In the genomic region with DNA sequence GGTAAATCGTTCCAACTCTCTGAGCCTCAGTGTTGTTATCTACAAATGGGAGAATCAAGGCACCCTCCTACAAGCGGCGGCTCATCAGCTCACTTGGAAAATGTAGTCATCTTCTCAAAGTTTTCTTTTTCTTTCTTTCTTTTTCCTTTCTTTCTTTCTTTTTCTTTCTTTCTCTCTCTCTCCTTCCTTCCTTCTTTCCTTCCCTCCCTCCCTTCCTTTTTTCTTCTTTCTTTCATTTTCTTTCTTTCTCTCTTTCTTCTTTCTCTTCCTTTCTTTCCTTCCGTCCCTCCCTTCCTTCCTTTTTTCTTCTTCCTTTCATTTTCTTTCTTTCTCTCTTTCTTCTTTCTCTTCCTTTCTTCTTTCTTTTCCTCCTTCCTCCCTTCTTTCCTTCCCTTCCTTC, we compare ENCODE assay signal across 2 cellular contexts.
TF ChIP-seq lines count a peak whose summit lies in the region.

No MANE protein-coding gene starts in this region.

TF ChIP-seq in HepG2, 621 proteins besides CTCF, POLR2A, EP300 and RAD21:
- TF ChIP-seq, protein P1, sequence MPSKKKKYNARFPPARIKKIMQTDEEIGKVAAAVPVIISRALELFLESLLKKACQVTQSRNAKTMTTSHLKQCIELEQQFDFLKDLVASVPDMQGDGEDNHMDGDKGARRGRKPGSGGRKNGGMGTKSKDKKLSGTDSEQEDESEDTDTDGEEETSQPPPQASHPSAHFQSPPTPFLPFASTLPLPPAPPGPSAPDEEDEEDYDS (CRISPR knock-in tag; IDR thresholded peaks at IDR 0.05): no peak
- TF ChIP-seq RFX1 (IDR thresholded peaks at IDR 0.05): no peak
- TF ChIP-seq HNRNPK (IDR thresholded peaks at IDR 0.05; ENCODE audit: low read depth, low read length, poor library complexity, severe bottlenecking): peak; percentile 45
- no peak for TF ChIP-seq EZH2 (conservative IDR thresholded peaks at IDR 0.05; ENCODE audit: low read depth, low read length)
- no peak for TF ChIP-seq SNAI1 (CRISPR knock-in tag; IDR thresholded peaks at IDR 0.05; ENCODE audit: borderline replicate concordance)
- no peak for TF ChIP-seq ZNF343 (CRISPR knock-in tag; IDR thresholded peaks at IDR 0.05)
- no peak for TF ChIP-seq HNF4A (CRISPR knock-in tag; IDR thresholded peaks at IDR 0.05)
- no peak for TF ChIP-seq ZNF136 (CRISPR knock-in tag; IDR thresholded peaks at IDR 0.05; ENCODE audit: low read depth)
- no peak for TF ChIP-seq CBX5 (CRISPR knock-in tag; IDR thresholded peaks at IDR 0.05; ENCODE audit: borderline replicate concordance)
TF ChIP-seq in HepG2: peak in this region for 1.

TF ChIP-seq in HEK293, 187 proteins besides CTCF, POLR2A, EP300 and RAD21:
- TF ChIP-seq KLF7 (tag by site-specific recombination; IDR thresholded peaks at IDR 0.05; ENCODE audit: borderline replicate concordance) (no peak), ZNF404 (tag by site-specific recombination; IDR thresholded peaks at IDR 0.05) (no peak), ZNF366 (tag by site-specific recombination; conservative IDR thresholded peaks at IDR 0.05) (peak; percentile 96), PRDM1 (tag by site-specific recombination; IDR thresholded peaks at IDR 0.05) (peak; percentile 83), WT1 (tag by site-specific recombination; IDR thresholded peaks at IDR 0.05) (no peak)
